Comparison of ENCODE assay signal across 1 cellular context in genomic region chr6:131808460-131809269, GRCh38.
TF ChIP-seq lines count a peak whose summit lies in the region.

No MANE protein-coding gene starts in this region.

TF ChIP-seq in HepG2, 621 proteins besides CTCF, POLR2A, EP300 and RAD21 (continued from another document):
- TF ChIP-seq AKNA (CRISPR knock-in tag; IDR thresholded peaks at IDR 0.05; ENCODE audit: borderline replicate concordance) (no peak), FOXK1 (CRISPR knock-in tag; IDR thresholded peaks at IDR 0.05; ENCODE audit: borderline replicate concordance, low read depth) (no peak), TFDP2 (CRISPR knock-in tag; IDR thresholded peaks at IDR 0.05) (no peak), NCOA2 (CRISPR knock-in tag; IDR thresholded peaks at IDR 0.05) (peak; percentile 6; the same call in 1 of the 2 replicates), ZBTB3 (CRISPR knock-in tag; IDR thresholded peaks at IDR 0.05; ENCODE audit: borderline replicate concordance, low read depth) (no peak), ZNF780A (CRISPR knock-in tag; IDR thresholded peaks at IDR 0.05) (no peak), DMAP1 (CRISPR knock-in tag; IDR thresholded peaks at IDR 0.05) (no peak), RFXAP (CRISPR knock-in tag; IDR thresholded peaks at IDR 0.05; ENCODE audit: borderline replicate concordance) (no peak), ISL2 (CRISPR knock-in tag; IDR thresholded peaks at IDR 0.05) (no peak), ZIK1 (CRISPR knock-in tag; IDR thresholded peaks at IDR 0.05; ENCODE audit: borderline replicate concordance, low read depth) (no peak), ETV6 (CRISPR knock-in tag; conservative IDR thresholded peaks at IDR 0.05) (no peak), ZNF558 (CRISPR knock-in tag; IDR thresholded peaks at IDR 0.05; ENCODE audit: borderline replicate concordance) (no peak), ELF1 (CRISPR knock-in tag; IDR thresholded peaks at IDR 0.05) (no peak), KLF15 (CRISPR knock-in tag; IDR thresholded peaks at IDR 0.05; ENCODE audit: borderline replicate concordance) (no peak)
- TF ChIP-seq, protein P1, sequence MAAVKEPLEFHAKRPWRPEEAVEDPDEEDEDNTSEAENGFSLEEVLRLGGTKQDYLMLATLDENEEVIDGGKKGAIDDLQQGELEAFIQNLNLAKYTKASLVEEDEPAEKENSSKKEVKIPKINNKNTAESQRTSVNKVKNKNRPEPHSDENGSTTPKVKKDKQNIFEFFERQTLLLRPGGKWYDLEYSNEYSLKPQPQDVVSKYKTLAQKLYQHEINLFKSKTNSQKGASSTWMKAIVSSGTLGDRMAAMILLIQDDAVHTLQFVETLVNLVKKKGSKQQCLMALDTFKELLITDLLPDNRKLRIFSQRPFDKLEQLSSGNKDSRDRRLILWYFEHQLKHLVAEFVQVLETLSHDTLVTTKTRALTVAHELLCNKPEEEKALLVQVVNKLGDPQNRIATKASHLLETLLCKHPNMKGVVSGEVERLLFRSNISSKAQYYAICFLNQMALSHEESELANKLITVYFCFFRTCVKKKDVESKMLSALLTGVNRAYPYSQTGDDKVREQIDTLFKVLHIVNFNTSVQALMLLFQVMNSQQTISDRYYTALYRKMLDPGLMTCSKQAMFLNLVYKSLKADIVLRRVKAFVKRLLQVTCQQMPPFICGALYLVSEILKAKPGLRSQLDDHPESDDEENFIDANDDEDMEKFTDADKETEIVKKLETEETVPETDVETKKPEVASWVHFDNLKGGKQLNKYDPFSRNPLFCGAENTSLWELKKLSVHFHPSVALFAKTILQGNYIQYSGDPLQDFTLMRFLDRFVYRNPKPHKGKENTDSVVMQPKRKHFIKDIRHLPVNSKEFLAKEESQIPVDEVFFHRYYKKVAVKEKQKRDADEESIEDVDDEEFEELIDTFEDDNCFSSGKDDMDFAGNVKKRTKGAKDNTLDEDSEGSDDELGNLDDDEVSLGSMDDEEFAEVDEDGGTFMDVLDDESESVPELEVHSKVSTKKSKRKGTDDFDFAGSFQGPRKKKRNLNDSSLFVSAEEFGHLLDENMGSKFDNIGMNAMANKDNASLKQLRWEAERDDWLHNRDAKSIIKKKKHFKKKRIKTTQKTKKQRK (IDR thresholded peaks at IDR 0.05; ENCODE audit: low read length), result no peak
- TF ChIP-seq, protein P2, sequence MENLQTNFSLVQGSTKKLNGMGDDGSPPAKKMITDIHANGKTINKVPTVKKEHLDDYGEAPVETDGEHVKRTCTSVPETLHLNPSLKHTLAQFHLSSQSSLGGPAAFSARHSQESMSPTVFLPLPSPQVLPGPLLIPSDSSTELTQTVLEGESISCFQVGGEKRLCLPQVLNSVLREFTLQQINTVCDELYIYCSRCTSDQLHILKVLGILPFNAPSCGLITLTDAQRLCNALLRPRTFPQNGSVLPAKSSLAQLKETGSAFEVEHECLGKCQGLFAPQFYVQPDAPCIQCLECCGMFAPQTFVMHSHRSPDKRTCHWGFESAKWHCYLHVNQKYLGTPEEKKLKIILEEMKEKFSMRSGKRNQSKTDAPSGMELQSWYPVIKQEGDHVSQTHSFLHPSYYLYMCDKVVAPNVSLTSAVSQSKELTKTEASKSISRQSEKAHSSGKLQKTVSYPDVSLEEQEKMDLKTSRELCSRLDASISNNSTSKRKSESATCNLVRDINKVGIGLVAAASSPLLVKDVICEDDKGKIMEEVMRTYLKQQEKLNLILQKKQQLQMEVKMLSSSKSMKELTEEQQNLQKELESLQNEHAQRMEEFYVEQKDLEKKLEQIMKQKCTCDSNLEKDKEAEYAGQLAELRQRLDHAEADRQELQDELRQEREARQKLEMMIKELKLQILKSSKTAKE (CRISPR knock-in tag; IDR thresholded peaks at IDR 0.05; ENCODE audit: borderline replicate concordance), result 0 out of 2 replicates have a peak, but pooled peaks have one; percentile 34
- TF ChIP-seq, protein P3, sequence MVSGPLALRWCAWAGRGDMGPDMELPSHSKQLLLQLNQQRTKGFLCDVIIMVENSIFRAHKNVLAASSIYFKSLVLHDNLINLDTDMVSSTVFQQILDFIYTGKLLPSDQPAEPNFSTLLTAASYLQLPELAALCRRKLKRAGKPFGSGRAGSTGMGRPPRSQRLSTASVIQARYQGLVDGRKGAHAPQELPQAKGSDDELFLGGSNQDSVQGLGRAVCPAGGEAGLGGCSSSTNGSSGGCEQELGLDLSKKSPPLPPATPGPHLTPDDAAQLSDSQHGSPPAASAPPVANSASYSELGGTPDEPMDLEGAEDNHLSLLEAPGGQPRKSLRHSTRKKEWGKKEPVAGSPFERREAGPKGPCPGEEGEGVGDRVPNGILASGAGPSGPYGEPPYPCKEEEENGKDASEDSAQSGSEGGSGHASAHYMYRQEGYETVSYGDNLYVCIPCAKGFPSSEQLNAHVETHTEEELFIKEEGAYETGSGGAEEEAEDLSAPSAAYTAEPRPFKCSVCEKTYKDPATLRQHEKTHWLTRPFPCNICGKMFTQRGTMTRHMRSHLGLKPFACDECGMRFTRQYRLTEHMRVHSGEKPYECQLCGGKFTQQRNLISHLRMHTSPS (CRISPR knock-in tag; IDR thresholded peaks at IDR 0.05; ENCODE audit: low read depth), result no peak
